Comparison of ENCODE assay signal across 1 cellular context in genomic region chr7:24595671-24596418, GRCh38.
TF ChIP-seq lines count a peak whose summit lies in the region.

No MANE protein-coding gene starts in this region.

TF ChIP-seq in GM12878, 131 proteins besides CTCF, POLR2A, EP300 and RAD21 (continued from another document):
- TF ChIP-seq ZNF24 (IDR thresholded peaks at IDR 0.05) (no peak), NFXL1 (IDR thresholded peaks at IDR 0.05; ENCODE audit: borderline replicate concordance) (no peak), ATF2 (IDR thresholded peaks at IDR 0.05; ENCODE audit: low read length) (no peak), POLR2AphosphoS2 (IDR thresholded peaks at IDR 0.05; ENCODE audit: low read depth, low read length) (no peak), TCF7 (IDR thresholded peaks at IDR 0.05; ENCODE audit: borderline replicate concordance) (no peak), HDGF (IDR thresholded peaks at IDR 0.05) (peak; percentile 52; the same call in 1 of the 2 replicates), ZZZ3 (IDR thresholded peaks at IDR 0.05; ENCODE audit: control insufficient read depth, insufficient read length, low read depth) (no peak), SUPT20H (IDR thresholded peaks at IDR 0.05; ENCODE audit: borderline replicate concordance, control insufficient read depth, low read depth, low read length) (no peak), ZNF592 (IDR thresholded peaks at IDR 0.05) (no peak), STAT3 (IDR thresholded peaks at IDR 0.05; ENCODE audit: low read depth, low read length) (no peak), CEBPZ (IDR thresholded peaks at IDR 0.05; ENCODE audit: low read depth, low read length) (no peak), JUNB (IDR thresholded peaks at IDR 0.05) (no peak), CHD1 (IDR thresholded peaks at IDR 0.05; ENCODE audit: low read depth, low read length) (no peak), KDM1A (IDR thresholded peaks at IDR 0.05; ENCODE audit: borderline replicate concordance) (no peak), KLF5 (IDR thresholded peaks at IDR 0.05; ENCODE audit: partially characterized antibody) (no peak), ZBTB33 (IDR thresholded peaks at IDR 0.05) (peak; percentile 99), IKZF2 (IDR thresholded peaks at IDR 0.05) (peak in 1 of 2 experiments; percentile 16; a peak in 1 of 4 replicates), ZBED1 (IDR thresholded peaks at IDR 0.05; ENCODE audit: borderline replicate concordance) (no peak), TAF1 (IDR thresholded peaks at IDR 0.05; ENCODE audit: borderline replicate concordance, low read depth, low read length) (0 out of 2 replicates have a peak, but pooled peaks have one; percentile 5), NRF1 (conservative IDR thresholded peaks at IDR 0.05; ENCODE audit: low read depth, low read length) (no peak), CHD4 (IDR thresholded peaks at IDR 0.05) (no peak), SRF (IDR thresholded peaks at IDR 0.05; ENCODE audit: low read depth in 2 of 2, low read length in 2 of 2) (no peak), BCL3 (IDR thresholded peaks at IDR 0.05; ENCODE audit: borderline replicate concordance, insufficient read depth, low read depth, low read length, poor library complexity, severe bottlenecking) (no peak)
- TF ChIP-seq, protein P1, sequence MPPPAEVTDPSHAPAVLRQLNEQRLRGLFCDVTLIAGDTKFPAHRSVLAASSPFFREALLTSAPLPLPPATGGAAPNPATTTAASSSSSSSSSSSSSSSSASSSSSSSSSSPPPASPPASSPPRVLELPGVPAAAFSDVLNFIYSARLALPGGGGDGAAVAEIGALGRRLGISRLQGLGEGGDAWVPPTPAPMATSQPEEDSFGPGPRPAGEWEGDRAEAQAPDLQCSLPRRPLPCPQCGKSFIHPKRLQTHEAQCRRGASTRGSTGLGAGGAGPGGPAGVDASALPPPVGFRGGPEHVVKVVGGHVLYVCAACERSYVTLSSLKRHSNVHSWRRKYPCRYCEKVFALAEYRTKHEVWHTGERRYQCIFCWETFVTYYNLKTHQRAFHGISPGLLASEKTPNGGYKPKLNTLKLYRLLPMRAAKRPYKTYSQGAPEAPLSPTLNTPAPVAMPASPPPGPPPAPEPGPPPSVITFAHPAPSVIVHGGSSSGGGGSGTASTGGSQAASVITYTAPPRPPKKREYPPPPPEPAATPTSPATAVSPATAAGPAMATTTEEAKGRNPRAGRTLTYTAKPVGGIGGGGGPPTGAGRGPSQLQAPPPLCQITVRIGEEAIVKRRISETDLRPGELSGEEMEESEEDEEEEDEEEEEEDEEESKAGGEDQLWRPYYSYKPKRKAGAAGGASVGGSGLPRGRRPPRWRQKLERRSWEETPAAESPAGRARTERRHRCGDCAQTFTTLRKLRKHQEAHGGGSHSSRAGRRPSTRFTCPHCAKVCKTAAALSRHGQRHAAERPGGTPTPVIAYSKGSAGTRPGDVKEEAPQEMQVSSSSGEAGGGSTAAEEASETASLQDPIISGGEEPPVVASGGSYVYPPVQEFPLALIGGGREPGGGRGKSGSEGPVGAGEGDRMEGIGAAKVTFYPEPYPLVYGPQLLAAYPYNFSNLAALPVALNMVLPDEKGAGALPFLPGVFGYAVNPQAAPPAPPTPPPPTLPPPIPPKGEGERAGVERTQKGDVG (CRISPR knock-in tag; IDR thresholded peaks at IDR 0.05): no peak
